ENCODE assay signal across 1 cellular context in the genomic region with DNA sequence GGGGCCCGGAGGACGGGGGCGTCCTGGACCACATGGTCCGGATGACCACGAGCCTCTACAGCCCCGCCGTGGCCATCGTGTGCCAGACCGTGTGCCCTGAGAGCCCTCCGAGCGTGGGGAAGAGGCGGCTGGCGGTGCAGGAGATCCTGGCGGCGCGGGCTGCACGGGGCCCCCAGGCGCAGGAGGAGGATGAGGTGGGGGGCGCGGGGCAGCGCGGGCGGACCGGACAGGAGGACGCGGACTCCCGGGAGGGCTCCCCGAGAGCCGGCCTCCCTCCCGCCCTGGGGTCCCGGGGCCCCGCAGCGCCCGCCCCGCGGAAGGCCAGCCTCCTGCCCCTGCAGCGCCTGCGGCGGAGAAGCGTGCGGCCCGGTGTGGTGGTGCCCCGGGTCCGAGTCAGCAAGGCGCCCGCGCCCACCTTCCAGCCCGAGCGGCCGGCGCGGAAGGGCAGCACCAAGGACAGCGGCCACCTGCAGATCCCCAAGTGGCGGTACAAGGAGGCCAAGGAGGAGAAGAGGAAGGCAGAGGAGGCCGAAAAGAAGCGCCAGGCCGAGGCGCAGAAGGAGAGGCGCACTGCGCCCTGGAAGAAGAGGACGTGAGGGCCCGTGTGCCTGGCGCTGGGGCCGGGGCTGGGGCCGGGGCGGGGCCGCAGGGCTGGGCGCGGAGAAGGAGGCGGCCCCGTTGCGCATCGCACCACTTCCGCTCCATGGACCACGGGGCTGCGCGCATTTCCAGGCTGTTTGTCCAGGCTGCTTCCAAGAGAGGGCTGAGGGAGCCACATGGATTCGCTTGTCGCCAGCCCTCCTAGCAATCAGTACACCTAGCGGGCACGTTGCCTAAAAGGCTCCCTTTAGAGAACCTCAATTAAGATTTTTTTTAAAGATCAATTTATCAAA.
TF ChIP-seq lines count a peak whose summit lies in the region.

No MANE protein-coding gene starts in this region.

TF ChIP-seq in PFSK-1, 5 proteins besides CTCF, POLR2A, EP300 and RAD21 (continued from another document):
- peak; percentile 70 to 89; a peak in 3 of 4 replicates for TF ChIP-seq REST (IDR thresholded peaks at IDR 0.05; ENCODE audit: insufficient read depth in 1 of 2, low read depth in 2 of 2, low read length in 2 of 2)
